ENCODE assay signal across 9 cellular contexts in the genomic region with DNA sequence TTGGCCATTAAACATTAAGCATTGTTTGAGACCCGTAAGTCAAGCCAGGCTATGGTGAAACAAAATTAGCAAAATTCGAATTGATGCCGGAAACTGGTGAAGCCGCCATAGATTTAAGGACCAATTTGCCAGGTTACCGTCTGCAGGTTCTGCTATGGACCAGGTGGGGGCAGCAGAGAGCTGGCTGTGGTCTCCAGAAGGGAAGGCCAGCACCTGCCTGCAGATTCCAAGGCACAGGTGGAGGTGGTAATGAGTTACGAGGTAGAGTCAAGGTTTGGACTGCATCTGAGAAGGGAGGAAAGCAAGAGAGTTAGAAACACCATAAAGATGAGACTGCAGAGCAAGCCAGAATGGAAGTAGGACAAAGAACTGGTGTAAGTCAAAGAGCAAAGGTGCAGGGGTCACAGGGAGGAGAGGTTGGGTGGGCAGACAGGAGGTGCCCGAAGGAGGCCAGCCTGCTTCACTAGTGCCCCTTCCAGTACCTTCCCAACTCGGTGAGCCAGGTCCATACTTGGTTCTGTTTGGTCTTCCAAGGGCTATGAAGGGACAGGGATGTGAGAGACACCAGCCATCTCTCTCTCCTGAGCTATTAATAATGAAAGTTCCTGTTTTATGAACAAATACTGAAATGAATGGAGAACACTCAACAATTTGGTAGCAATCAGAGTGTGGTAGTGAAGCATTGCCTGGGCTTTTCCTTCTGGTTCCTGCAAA.
DNase-seq lines count a peak whose midpoint lies in the region; ATAC-seq and TF ChIP-seq lines count a peak whose summit lies in the region.
"Had no signal": no experiment of that assay in that cellular context is flagged by ENCODE, and none has a peak within 500 bp of the region (broad histone marks: within the 10 kb centered on the region; RNA-seq: fewer than 3 reads in every experiment).

No MANE protein-coding gene starts in this region.

- no peak overlapping the region for H3K4me2 ChIP-seq in osteoblast (ENCODE audit: insufficient read depth, low read length)

- peak; percentile 84 for TF ChIP-seq CTCF in AG09309 (IDR thresholded peaks at IDR 0.05; ENCODE audit: control insufficient read depth, insufficient read depth, low read depth, low read length, missing control alignments)
- TF ChIP-seq CTCF in osteoblast (IDR thresholded peaks at IDR 0.05; ENCODE audit: extremely low read depth, low read depth, low read length), result peak; percentile 88

- H2AFZ ChIP-seq in osteoblast (ENCODE audit: low read length), result no peak overlapping the region
- H2AFZ ChIP-seq: parathyroid adenoma had no signal

- CTCF ChIA-PET in activated CD8-positive, alpha-beta T cell treated with anti-CD3 and anti-CD28 coated beads, Interleukin-2, amount 10 ng/mL, durations not matched to agents 7 days and 5 days (lab: Charles Lee), result interaction anchor here (1.0 to 2.9 kb wide), 12 partner anchors 9 to 681 kb away, joined by 3 to 15 read pairs (median 4); no protein-coding TSS in a partner anchor

- H3K27ac ChIP-seq in epithelial cell of prostate (no peak overlapping the region), osteoblast (ENCODE audit: low read depth, low read length) (no peak overlapping the region)
- H3K27ac ChIP-seq: parathyroid adenoma had no signal

- no peak overlapping the region for H3K27ac Mint-ChIP-seq in activated CD8-positive, alpha-beta T cell treated with anti-CD3 and anti-CD28 coated beads, Interleukin-2, amount 10 ng/mL, durations not matched to agents 7 days and 5 days

- H3K4me1 Mint-ChIP-seq in activated CD8-positive, alpha-beta T cell treated with anti-CD3 and anti-CD28 coated beads, Interleukin-2, amount 10 ng/mL, durations not matched to agents 7 days and 5 days (ENCODE audit: low read depth), result peaks cover 3% of the 10 kb centered on the region

- no peaks in the 10 kb centered on the region for H3K9me3 ChIP-seq in osteoblast (ENCODE audit: low read depth, low read length)

- no peak overlapping the region for H3K4me3 Mint-ChIP-seq in activated CD8-positive, alpha-beta T cell treated with anti-CD3 and anti-CD28 coated beads, Interleukin-2, amount 10 ng/mL, durations not matched to agents 7 days and 5 days

- H3K36me3 ChIP-seq in osteoblast (ENCODE audit: insufficient read depth, low read length), result no peaks in the 10 kb centered on the region

- POLR2A ChIA-PET in activated CD8-positive, alpha-beta T cell treated with anti-CD3 and anti-CD28 coated beads, Interleukin-2, amount 10 ng/mL, durations not matched to agents 7 days and 5 days (lab: Charles Lee), result no interaction called here

- peaks cover 3% of the 10 kb centered on the region for H3K27me3 Mint-ChIP-seq in activated CD8-positive, alpha-beta T cell treated with anti-CD3 and anti-CD28 coated beads, Interleukin-2, amount 10 ng/mL, durations not matched to agents 7 days and 5 days (ENCODE audit: low read depth)

- ATAC-seq in GM18517 (IDR thresholded peaks at IDR 0.05; ENCODE audit: unreplicated experiment) (peak; percentile 88), HG02938 (IDR thresholded peaks at IDR 0.05; ENCODE audit: unreplicated experiment) (peak; percentile 91)
- ATAC-seq in activated CD8-positive, alpha-beta T cell treated with anti-CD3 and anti-CD28 coated beads, Interleukin-2, amount 10 ng/mL, durations not matched to agents 7 days and 5 days, result peak; percentile 82

- H3K4me3 ChIP-seq in AG09309 (ENCODE audit: control insufficient read depth, low read depth, low read length) (no peak overlapping the region), osteoblast (ENCODE audit: insufficient read depth, low read length) (no peak overlapping the region)

- intact Hi-C loops in posterior vena cava (cut with DNase I), result no loop called here

- H3K9me3 Mint-ChIP-seq in activated CD8-positive, alpha-beta T cell treated with anti-CD3 and anti-CD28 coated beads, Interleukin-2, amount 10 ng/mL, durations not matched to agents 7 days and 5 days (ENCODE audit: insufficient read depth), result no peaks in the 10 kb centered on the region

- no peaks in the 10 kb centered on the region for H3K79me2 ChIP-seq in osteoblast (ENCODE audit: insufficient read depth, low read length)
- H3K79me2 ChIP-seq: parathyroid adenoma had no signal

- H3K4me1 ChIP-seq in osteoblast (ENCODE audit: insufficient read depth, low read length), result peaks cover 5% of the 10 kb centered on the region
- H3K4me1 ChIP-seq: parathyroid adenoma had no signal

- no peaks in the 10 kb centered on the region for H3K36me3 Mint-ChIP-seq in activated CD8-positive, alpha-beta T cell treated with anti-CD3 and anti-CD28 coated beads, Interleukin-2, amount 10 ng/mL, durations not matched to agents 7 days and 5 days (ENCODE audit: low read depth)

- no peaks in the 10 kb centered on the region for H4K20me1 ChIP-seq in osteoblast (ENCODE audit: insufficient read depth, low read length)

- no peaks in the 10 kb centered on the region for H3K27me3 ChIP-seq in osteoblast (ENCODE audit: insufficient read depth, low read length)

- DNase-seq in AG09309 (ENCODE audit: low read depth) (no peak), NCI-H2196 treated with DMSO at 0.1 percent for 48 hours (lab: John Stamatoyannopoulos, UW; ENCODE audit: unreplicated experiment) (peak; percentile 18), epithelial cell of prostate (ENCODE audit: low read depth, low spot score) (peak; percentile 24), osteoblast (ENCODE audit: insufficient read length, low spot score, missing footprints) (no peak), posterior vena cava (ENCODE audit: low spot score) (no peak)
- peak; percentile 62 for DNase-seq in activated CD8-positive, alpha-beta T cell treated with anti-CD3 and anti-CD28 coated beads, Interleukin-2, amount 10 ng/mL, durations not matched to agents 7 days and 5 days

Comparison
In these comparisons a context has a peak if more than half of its experiments do, and no peak if none do; other contexts are left out.
1. DNase-seq: peak in NCI-H2196 treated with DMSO at 0.1 percent for 48 hours (single experiment), activated CD8-positive, alpha-beta T cell treated with anti-CD3 and anti-CD28 coated beads, Interleukin-2, amount 10 ng/mL, durations not matched to agents 7 days and 5 days (single experiment) and epithelial cell of prostate (single experiment); none in AG09309 (single experiment), osteoblast (single experiment) and posterior vena cava (single experiment).
2. Peak in every context shown above with its lines, with median percentiles within 50 percentile points of each other: ATAC-seq.